ENCODE assay signal across 20 cellular contexts in the genomic region with DNA sequence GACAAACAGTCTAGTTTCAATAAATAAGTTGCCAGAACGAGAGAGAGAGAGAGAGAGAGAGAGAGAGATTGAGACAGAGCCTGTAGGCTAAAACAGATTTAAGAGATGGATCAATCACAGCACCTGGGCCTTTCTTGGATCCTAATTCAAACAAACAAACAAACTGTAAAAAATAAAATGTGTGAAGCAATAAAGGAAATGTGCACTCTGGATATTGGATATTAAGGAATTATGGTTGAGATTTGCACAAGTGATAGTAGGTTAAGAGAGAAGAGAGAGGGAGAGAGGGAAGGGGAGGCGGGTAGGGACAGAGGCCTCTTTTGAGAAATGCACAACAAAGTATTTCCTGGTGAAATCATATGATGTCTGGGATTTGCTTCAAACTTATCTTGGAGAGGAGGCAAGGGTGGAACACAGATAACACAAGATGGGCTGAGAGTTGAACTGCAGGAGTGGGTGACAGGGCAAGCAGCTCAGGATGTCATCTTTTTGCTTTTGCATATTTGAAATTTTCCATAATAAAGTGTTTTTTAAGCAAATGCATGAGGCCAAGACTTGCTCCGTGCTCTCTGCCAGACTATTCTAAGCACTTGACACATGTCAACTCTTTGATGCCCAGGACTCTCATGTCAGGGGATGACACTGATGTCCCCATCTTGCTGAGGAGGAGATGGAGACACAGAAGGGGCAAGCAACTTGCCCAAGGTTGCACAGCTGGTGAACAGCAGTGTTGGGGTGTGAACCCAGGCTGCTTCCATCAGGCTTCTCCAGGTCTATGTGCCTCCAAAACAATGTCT. TPM values are rescaled to one million over a fixed set of nuclear protein-coding genes. Genes with fewer than 3 reads are reported as not detected.
A peak's percentile ranks its signal among the peaks of the same experiment; 100 is the strongest.
DNase-seq lines count a peak whose midpoint lies in the region; ATAC-seq, FAIRE-seq and TF ChIP-seq lines count a peak whose summit lies in the region.
"Had no signal": no experiment of that assay in that cellular context is flagged by ENCODE, and none has a peak within 500 bp of the region (broad histone marks: within the 10 kb centered on the region; RNA-seq: fewer than 3 reads in every experiment).

No MANE protein-coding gene starts in this region.

- no peak overlapping the region for H2BK15ac ChIP-seq in mesendoderm (replicated peaks; ENCODE audit: low read depth)

- no CpG with 5 or more reads among the region's 3 CpGs for WGBS in mesendoderm (ENCODE audit: extremely low coverage, insufficient coverage, low lambda C conversion rate)

- no peak overlapping the region for H2AK5ac ChIP-seq in mesendoderm (ENCODE audit: low read length)

- DNase-seq in LNCaP clone FGC (ENCODE audit: low read depth), result peak; percentile 8
- no peak for DNase-seq in activated B cell treated with CpG ODN at 0.5 μM for 24 hours
- peak; percentile 28 for DNase-seq in kidney
- no peak for DNase-seq in thoracic aorta (ENCODE audit: low spot score)
- DNase-seq in T-cell, result no peak
- no peak for DNase-seq in mesendoderm
- no peak for DNase-seq in HEK293T (ENCODE audit: extremely low spot score)
- DNase-seq: activated CD8-positive, alpha-beta T cell treated with anti-CD3 and anti-CD28 coated beads, Interleukin-2, amount 10 ng/mL, durations not matched to agents 7 days and 5 days; activated T-cell treated with anti-CD3 and anti-CD28 coated beads, Interleukin-2, amount 50 U/mL, for 72 hours; amniotic stem cell; C1 segment of cervical spinal cord; natural killer cell; NCI-H2029 treated with DMSO at 0.1 percent for 48 hours; NCI-H524; stimulated activated CD4-positive, alpha-beta T cell treated with anti-CD3 and anti-CD28 coated beads, Interleukin-2, amount 100 ng/mL, for 24 hours; WERI-Rb-1 had no signal

- POLR2A ChIA-PET in activated B cell treated with CpG ODN at 0.5 μM for 24 hours (lab: Charles Lee), result no interaction called here
- POLR2A ChIA-PET in T-cell (lab: Charles Lee), result no interaction called here
- POLR2A ChIA-PET in HEK293T (lab: Yijun Ruan, JAX), result interaction anchor here (1.0 kb wide), 1 partner anchor 22 kb away, joined by 3 read pairs; no protein-coding TSS in a partner anchor

- no peak overlapping the region for H2BK120ac ChIP-seq in mesendoderm (ENCODE audit: low read depth, low read length)

- no peak overlapping the region for H4K5ac ChIP-seq in mesendoderm (ENCODE audit: low read length)

- no peak for ATAC-seq in activated B cell treated with CpG ODN at 0.5 μM for 24 hours (ENCODE audit: low read depth)
- ATAC-seq in thoracic aorta (ENCODE audit: insufficient number of reproducible peaks, low FRiP score, low read depth), result no peak
- ATAC-seq in T-cell (replicated peaks in 1 of 4), result no peak
- ATAC-seq: activated CD8-positive, alpha-beta T cell treated with anti-CD3 and anti-CD28 coated beads, Interleukin-2, amount 10 ng/mL, durations not matched to agents 7 days and 5 days; activated T-cell treated with anti-CD3 and anti-CD28 coated beads, Interleukin-2, amount 50 U/mL, for 72 hours; natural killer cell had no signal

- no peak overlapping the region for H3K56ac ChIP-seq in mesendoderm (ENCODE audit: low read length)

- H3K27ac Mint-ChIP-seq in activated B cell treated with CpG ODN at 0.5 μM for 24 hours (peak overlapping the region; percentile 46), T-cell (no peak overlapping the region)
- H3K27ac Mint-ChIP-seq: activated CD8-positive, alpha-beta T cell treated with anti-CD3 and anti-CD28 coated beads, Interleukin-2, amount 10 ng/mL, durations not matched to agents 7 days and 5 days; activated T-cell treated with anti-CD3 and anti-CD28 coated beads, Interleukin-2, amount 50 U/mL, for 72 hours; natural killer cell had no signal

- H3K4me3 ChIP-seq in LNCaP clone FGC (ENCODE audit: low read depth, low read length), result no peak overlapping the region
- no peak overlapping the region for H3K4me3 ChIP-seq in kidney (ENCODE audit: low read length in 2 of 2)
- H3K4me3 ChIP-seq in thoracic aorta, result no peak overlapping the region
- H3K4me3 ChIP-seq in mesendoderm (ENCODE audit: low read length), result no peak overlapping the region
- H3K4me3 ChIP-seq: HAP-1 had no signal

- H3K27me3 ChIP-seq in thoracic aorta (replicated peaks; ENCODE audit: insufficient read depth) (no peaks in the 10 kb centered on the region), mesendoderm (ENCODE audit: insufficient read depth, low read length, poor library complexity) (no peaks in the 10 kb centered on the region)

- no peak overlapping the region for H2BK5ac ChIP-seq in mesendoderm (ENCODE audit: low read length)

- H3K27ac ChIP-seq in kidney (ENCODE audit: low read depth in 2 of 2, low read length in 2 of 2), result no peak overlapping the region
- peak overlapping the region; percentile 29 to 65 for H3K27ac ChIP-seq in thoracic aorta
- H3K27ac ChIP-seq in mesendoderm (ENCODE audit: low read depth, low read length), result no peak overlapping the region
- H3K27ac ChIP-seq: WERI-Rb-1 had no signal

- no peaks in the 10 kb centered on the region for H3K79me2 ChIP-seq in mesendoderm (ENCODE audit: control insufficient read depth, insufficient read depth, low read length)

- no peak for FAIRE-seq in kidney (lab: Jason Lieb, UNC)
- FAIRE-seq: endometrium had no signal

- H4K8ac ChIP-seq in mesendoderm (ENCODE audit: low read depth, low read length), result no peak overlapping the region

- H3K79me1 ChIP-seq in mesendoderm (ENCODE audit: low read length), result no peaks in the 10 kb centered on the region

- peaks cover 59% of the 10 kb centered on the region for H3K4me1 Mint-ChIP-seq in activated B cell treated with CpG ODN at 0.5 μM for 24 hours
- peaks cover 4 to 10% (median 8%) of the 10 kb centered on the region in 3 donors for H3K4me1 Mint-ChIP-seq in T-cell
- H3K4me1 Mint-ChIP-seq: natural killer cell had no signal

- intact Hi-C loops in activated B cell treated with CpG ODN at 0.5 μM for 24 hours (cut with micrococcal nuclease), result no loop called here
- intact Hi-C loops in kidney (cut with DNase I), result no loop called here

- H3K4me3 Mint-ChIP-seq in activated B cell treated with CpG ODN at 0.5 μM for 24 hours (no peak overlapping the region), T-cell (no peak overlapping the region)
- H3K4me3 Mint-ChIP-seq: activated CD8-positive, alpha-beta T cell treated with anti-CD3 and anti-CD28 coated beads, Interleukin-2, amount 10 ng/mL, durations not matched to agents 7 days and 5 days; activated T-cell treated with anti-CD3 and anti-CD28 coated beads, Interleukin-2, amount 50 U/mL, for 72 hours; natural killer cell had no signal

- TF ChIP-seq CTCF in LNCaP clone FGC (IDR thresholded peaks at IDR 0.05; ENCODE audit: control insufficient read depth, extremely low read depth, insufficient read depth) (no peak), activated B cell treated with CpG ODN at 0.5 μM for 24 hours (IDR thresholded peaks at IDR 0.05) (no peak), kidney (IDR thresholded peaks at IDR 0.05; ENCODE audit: borderline replicate concordance, extremely low read depth, insufficient read depth) (no peak), thoracic aorta (IDR thresholded peaks at IDR 0.05) (no peak)

- no peaks in the 10 kb centered on the region for H3K9me3 ChIP-seq in kidney (ENCODE audit: control insufficient read depth in 1 of 2, low read length in 2 of 2)
- H3K9me3 ChIP-seq in thoracic aorta, result no peaks in the 10 kb centered on the region
- H3K9me3 ChIP-seq: HAP-1 had no signal

- H3K4me1 ChIP-seq in kidney (ENCODE audit: control insufficient read depth in 1 of 2, insufficient read depth in 1 of 2, low read depth in 1 of 2, low read length in 2 of 2) (no peaks in the 10 kb centered on the region), thoracic aorta (ENCODE audit: control insufficient read depth in 1 of 2, low read depth in 2 of 2) (peaks cover 15 to 59% of the 10 kb centered on the region in 2 donors), mesendoderm (ENCODE audit: control insufficient read depth, low read depth, low read length) (no peaks in the 10 kb centered on the region)
- H3K4me1 ChIP-seq: HAP-1 had no signal

- H3K27me3 Mint-ChIP-seq in activated B cell treated with CpG ODN at 0.5 μM for 24 hours (no peaks in the 10 kb centered on the region), T-cell (peaks cover 0 to 2% of the 10 kb centered on the region in 2 donors)

- no peak overlapping the region for H3K4me2 ChIP-seq in mesendoderm (ENCODE audit: low read length)

- H3K36me3 ChIP-seq in kidney (ENCODE audit: control insufficient read depth in 1 of 2, insufficient read depth in 2 of 2, low read length in 2 of 2), result no peaks in the 10 kb centered on the region
- no peaks in the 10 kb centered on the region for H3K36me3 ChIP-seq in thoracic aorta
- H3K36me3 ChIP-seq in mesendoderm (ENCODE audit: control insufficient read depth, insufficient read depth, low read length), result no peaks in the 10 kb centered on the region
- H3K36me3 ChIP-seq: HAP-1, WERI-Rb-1 had no signal

- CTCF ChIA-PET in activated B cell treated with CpG ODN at 0.5 μM for 24 hours (lab: Charles Lee) (no interaction called here), T-cell (lab: Charles Lee) (no interaction called here), HEK293T (lab: Yijun Ruan, JAX) (no interaction called here)

- no peak overlapping the region for H3K4ac ChIP-seq in mesendoderm (ENCODE audit: low read depth, low read length)

- no peak overlapping the region for H3K23ac ChIP-seq in mesendoderm (ENCODE audit: low read length)

- no peaks in the 10 kb centered on the region for H3K36me3 Mint-ChIP-seq in activated B cell treated with CpG ODN at 0.5 μM for 24 hours (ENCODE audit: low read depth)
- no peaks in the 10 kb centered on the region for H3K36me3 Mint-ChIP-seq in T-cell
- H3K36me3 Mint-ChIP-seq: natural killer cell had no signal

- no peak overlapping the region for H3K18ac ChIP-seq in mesendoderm (ENCODE audit: low read length)

- H3K9ac ChIP-seq in kidney (ENCODE audit: low read length in 2 of 2) (no peak overlapping the region), mesendoderm (ENCODE audit: low read length) (no peak overlapping the region)

- H3K9me3 Mint-ChIP-seq in activated B cell treated with CpG ODN at 0.5 μM for 24 hours, result no peaks in the 10 kb centered on the region
- no peaks in the 10 kb centered on the region for H3K9me3 Mint-ChIP-seq in T-cell
- H3K9me3 Mint-ChIP-seq: activated T-cell treated with anti-CD3 and anti-CD28 coated beads, Interleukin-2, amount 50 U/mL, for 72 hours; natural killer cell had no signal

RNA-seq across cellular contexts. Expression of a gene that starts 9.2 kb away (rescaled TPM):
- total RNA-seq in activated B cell treated with CpG ODN at 0.5 μM for 24 hours (17.4 and 21.7 TPM in 2 replicates), kidney (164 TPM), thoracic aorta (1,000 to 10,000 TPM; 1,006 to 1,415 TPM), T-cell (10 to 100 TPM; 18.1 to 28.4 (median 23.1) TPM)
- 89.4 TPM for polyA plus RNA-seq in kidney (ENCODE audit: insufficient read depth, low read depth, low replicate concordance)
- 19.7 TPM for polyA plus RNA-seq in mesendoderm (2013, experiment 1 of 2)
- 20.4 TPM for polyA plus RNA-seq in mesendoderm (2013, experiment 2 of 2)
- total RNA-seq: HT-29 had no signal

RNA-seq across cellular contexts. Expression of a gene that starts 12.7 kb away (rescaled TPM):
- total RNA-seq in activated B cell treated with CpG ODN at 0.5 μM for 24 hours, result 53.0 and 69.7 TPM in 2 replicates
- 41.4 TPM for total RNA-seq in kidney
- polyA plus RNA-seq in kidney (ENCODE audit: insufficient read depth, low read depth, low replicate concordance), result 16.3 TPM
- total RNA-seq in thoracic aorta, result 10 to 100 TPM; 70.0 to 78.7 TPM
- 10 to 100 TPM; 39.5 to 81.9 (median 70.7) TPM for total RNA-seq in T-cell
- polyA plus RNA-seq in mesendoderm (2013, experiment 1 of 2), result 5.5 TPM
- polyA plus RNA-seq in mesendoderm (2013, experiment 2 of 2), result 5.6 TPM

RNA-seq across cellular contexts. Expression of a gene that starts 28.4 kb away (rescaled TPM):
- total RNA-seq in activated B cell treated with CpG ODN at 0.5 μM for 24 hours (146 and 147 TPM in 2 replicates), kidney (60.0 TPM), thoracic aorta (10 to 100 TPM; 38.7 to 43.8 TPM), T-cell (10 to 100 TPM; 53.4 to 85.1 (median 72.6) TPM)
- 119 TPM for polyA plus RNA-seq in kidney (ENCODE audit: insufficient read depth, low read depth, low replicate concordance)
- 123 TPM for polyA plus RNA-seq in mesendoderm (2013, experiment 1 of 2)
- polyA plus RNA-seq in mesendoderm (2013, experiment 2 of 2), result 124 TPM

RNA-seq across cellular contexts. Expression of a gene that starts 29.6 kb away (rescaled TPM):
- total RNA-seq in activated B cell treated with CpG ODN at 0.5 μM for 24 hours (1.1 and 1.2 TPM in 2 replicates), kidney (2.1 TPM), thoracic aorta (1 to 10 TPM; 1.8 to 9.5 TPM), T-cell (1 to 10 TPM; 1.1 to 2.9 (median 1.7) TPM)
- polyA plus RNA-seq in kidney (ENCODE audit: insufficient read depth, low read depth, low replicate concordance), result 37.7 TPM
- 1.1 TPM for polyA plus RNA-seq in mesendoderm (2013, experiment 1 of 2)
- polyA plus RNA-seq in mesendoderm (2013, experiment 2 of 2), result 0.95 TPM

RNA-seq across cellular contexts. Expression of a gene that starts 46.1 kb away (rescaled TPM):
- not detected in 2 replicates for total RNA-seq in activated B cell treated with CpG ODN at 0.5 μM for 24 hours
- total RNA-seq in kidney, result not detected
- polyA plus RNA-seq in kidney (ENCODE audit: insufficient read depth, low read depth, low replicate concordance), result not detected
- total RNA-seq in thoracic aorta, result not detected
- total RNA-seq in T-cell, result not detected
- 75.9 TPM for polyA plus RNA-seq in mesendoderm (2013, experiment 1 of 2)
- 75.4 TPM for polyA plus RNA-seq in mesendoderm (2013, experiment 2 of 2)
- total RNA-seq: activated CD8-positive, alpha-beta T cell treated with anti-CD3 and anti-CD28 coated beads, Interleukin-2, amount 10 ng/mL, durations not matched to agents 7 days and 5 days; activated T-cell treated with anti-CD3 and anti-CD28 coated beads, Interleukin-2, amount 50 U/mL, for 72 hours; HT-29; lung microvascular endothelial cell; natural killer cell had no signal

Comparison
In these comparisons a context has a peak if more than half of its experiments do, and no peak if none do; other contexts are left out.
1. DNase-seq: peak in LNCaP clone FGC (single experiment) and kidney (single experiment); none in activated B cell treated with CpG ODN at 0.5 μM for 24 hours (single experiment), thoracic aorta (single experiment), T-cell (0 of 34), mesendoderm (single experiment) and HEK293T (single experiment).
2. H3K27ac ChIP-seq: peak in thoracic aorta (2 of 2); none in kidney (0 of 2) and mesendoderm (single experiment).